Comparison of ENCODE assay signal across 22 cellular contexts in the genomic region with DNA sequence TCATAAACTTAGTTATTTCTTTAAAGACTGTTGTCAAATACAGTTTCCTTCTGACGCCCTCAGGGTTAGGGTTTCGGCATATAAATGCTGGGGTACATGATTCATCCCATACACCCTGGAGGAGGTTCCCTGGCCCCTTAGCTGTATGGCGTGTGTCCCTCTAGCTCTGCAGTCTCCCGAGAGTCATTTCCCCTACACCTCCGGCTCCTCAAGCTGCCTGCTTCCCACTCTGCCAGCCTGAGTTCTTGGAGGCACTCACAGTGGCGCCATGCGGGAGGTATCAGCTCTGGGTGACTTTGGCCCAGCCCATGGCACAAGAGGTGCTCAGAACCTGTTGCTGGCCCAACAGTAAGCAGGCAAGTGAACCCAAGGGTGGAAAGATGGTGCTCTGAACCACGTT.
"Had no signal": no experiment of that assay in that cellular context is flagged by ENCODE, and none has a peak within 500 bp of the region (broad histone marks: within the 10 kb centered on the region; RNA-seq: fewer than 3 reads in every experiment).

No MANE protein-coding gene starts in this region.

- H3K27me3 ChIP-seq: dorsolateral prefrontal cortex, gastrocnemius medialis, neutrophil, right lobe of liver, suprapubic skin, thyroid gland, vagina had no signal

- H3K27ac ChIP-seq: dorsolateral prefrontal cortex, gastrocnemius medialis, neutrophil, parathyroid adenoma, right lobe of liver, suprapubic skin, thyroid gland, vagina had no signal

- H3K4me1 ChIP-seq: gastrocnemius medialis, parathyroid adenoma, right lobe of liver, suprapubic skin, vagina had no signal

- H3K4me3 ChIP-seq: dorsolateral prefrontal cortex, gastrocnemius medialis, right lobe of liver, suprapubic skin, thyroid gland, vagina had no signal

- H3K27ac Mint-ChIP-seq: mesothelial cell of epicardium; naive thymus-derived CD4-positive, alpha-beta T cell; progenitor cell of endocrine pancreas; stimulated activated naive CD8-positive, alpha-beta T cell treated with anti-CD3 and anti-CD28 coated beads, Interleukin-15, amount 100 ng/mL, for 72 hours had no signal

- H3K27me3 Mint-ChIP-seq: naive thymus-derived CD4-positive, alpha-beta T cell; progenitor cell of endocrine pancreas; stimulated activated naive CD8-positive, alpha-beta T cell treated with anti-CD3 and anti-CD28 coated beads, Interleukin-15, amount 100 ng/mL, for 72 hours had no signal

- H3K4me3 Mint-ChIP-seq: mesothelial cell of epicardium; naive thymus-derived CD4-positive, alpha-beta T cell; stimulated activated naive CD8-positive, alpha-beta T cell treated with anti-CD3 and anti-CD28 coated beads, Interleukin-15, amount 100 ng/mL, for 72 hours had no signal

- H3K9me3 ChIP-seq: gastrocnemius medialis, neutrophil, right lobe of liver, suprapubic skin, thyroid gland, vagina had no signal

- H3K4me1 Mint-ChIP-seq: mesothelial cell of epicardium had no signal

- DNase-seq: dorsolateral prefrontal cortex; effector CD4-positive, alpha-beta T cell; foreskin fibroblast; gastrocnemius medialis; kidney; mesenchymal stem cell; naive thymus-derived CD4-positive, alpha-beta T cell; small intestine; stimulated activated CD4-positive, alpha-beta T cell treated with anti-CD3 and anti-CD28 coated beads, Interleukin-15, amount 100 ng/mL, for 24 hours; stimulated activated CD4-positive, alpha-beta T cell treated with anti-CD3 and anti-CD28 coated beads, Interleukin-2, amount 100 ng/mL, for 48 hours; stimulated activated CD8-positive, alpha-beta memory T cell treated with anti-CD3 and anti-CD28 coated beads, Interleukin-4, amount 100 ng/mL, for 48 hours; stimulated activated naive CD4-positive, alpha-beta T cell; stimulated activated naive CD8-positive, alpha-beta T cell treated with anti-CD3 and anti-CD28 coated beads, Interleukin-15, amount 100 ng/mL, for 72 hours; thyroid gland; trophoblast cell had no signal

- H3K36me3 ChIP-seq: gastrocnemius medialis, neutrophil, right lobe of liver, suprapubic skin, thyroid gland, vagina had no signal

- H3K36me3 Mint-ChIP-seq: mesothelial cell of epicardium; naive thymus-derived CD4-positive, alpha-beta T cell had no signal

- H3K9me3 Mint-ChIP-seq: mesothelial cell of epicardium; stimulated activated naive CD8-positive, alpha-beta T cell treated with anti-CD3 and anti-CD28 coated beads, Interleukin-15, amount 100 ng/mL, for 72 hours had no signal
